Comparison of ENCODE assay signal across 30 cellular contexts in the genomic region with DNA sequence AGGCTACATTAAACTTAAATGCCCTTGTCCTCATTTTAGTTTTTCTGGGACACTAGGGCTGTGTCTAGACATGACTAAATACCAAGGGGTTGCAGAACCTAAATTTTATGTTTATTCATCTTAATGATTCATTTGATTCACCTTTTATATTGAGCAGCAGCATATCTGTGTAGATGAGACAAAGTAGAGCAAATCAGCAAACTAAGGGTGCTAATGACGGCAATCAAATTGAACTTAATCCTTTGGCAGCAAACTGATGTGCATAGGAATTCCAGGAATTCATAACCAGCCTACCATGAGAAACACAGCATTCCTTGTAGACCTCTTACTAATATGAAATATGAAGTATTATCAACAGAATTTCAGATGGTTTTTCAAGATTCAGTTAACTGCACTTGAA. TPM values are rescaled to one million over a fixed set of nuclear protein-coding genes. Genes with fewer than 3 reads are reported as not detected.
A peak's percentile ranks its signal among the peaks of the same experiment; 100 is the strongest.
DNase-seq lines count a peak whose midpoint lies in the region; TF ChIP-seq lines count a peak whose summit lies in the region.
"Had no signal": no experiment of that assay in that cellular context is flagged by ENCODE, and none has a peak within 500 bp of the region (broad histone marks: within the 10 kb centered on the region; RNA-seq: fewer than 3 reads in every experiment).

No MANE protein-coding gene starts in this region.

- TF ChIP-seq CTCF in MCF 10A (IDR thresholded peaks at IDR 0.05; ENCODE audit: unreplicated experiment), result no peak
- no peak for TF ChIP-seq CTCF in mammary epithelial cell (conservative IDR thresholded peaks at IDR 0.05 in 1 of 2, IDR thresholded peaks at IDR 0.05 in 1 of 2; ENCODE audit: extremely low read depth in 1 of 2, insufficient read depth in 1 of 2, low read depth in 1 of 2, low read length in 2 of 2)
- no peak for TF ChIP-seq CTCF in brain microvascular endothelial cell (IDR thresholded peaks at IDR 0.05; ENCODE audit: low read depth, low read length, missing control alignments)
- TF ChIP-seq CTCF in progenitor cell of endocrine pancreas (IDR thresholded peaks at IDR 0.05; ENCODE audit: unreplicated experiment), result no peak

- peaks cover 3% of the 10 kb centered on the region for H3K27me3 ChIP-seq in mammary epithelial cell (ENCODE audit: insufficient read depth, low read length)
- H3K27me3 ChIP-seq in brain microvascular endothelial cell (replicated peaks), result no peaks in the 10 kb centered on the region
- H3K27me3 ChIP-seq: dorsolateral prefrontal cortex, neural progenitor cell, right lobe of liver, upper lobe of right lung had no signal

- no peaks in the 10 kb centered on the region for H3K79me2 ChIP-seq in mammary epithelial cell (ENCODE audit: insufficient read depth, low read length)

- H4K20me1 ChIP-seq in mammary epithelial cell (ENCODE audit: insufficient read depth, low read length), result no peaks in the 10 kb centered on the region

- H3K9ac ChIP-seq in mammary epithelial cell (ENCODE audit: insufficient read depth, low read length), result no peak overlapping the region
- H3K9ac ChIP-seq: neural progenitor cell, SK-N-SH had no signal

- POLR2A ChIA-PET in MCF 10A (lab: Yijun Ruan, JAX), result no interaction called here

- WGBS in mammary epithelial cell (ENCODE audit: low coverage, missing lambda C conversion rate), result 0% methylated on average over 1 of the region's 1 CpG

- dilution Hi-C loops in mammary epithelial cell (cut with HindIII; ENCODE audit: low sequenced_read_pairs), result no loop called here

- no TSS peak for BruUV-seq in MCF 10A (replicated peaks; lab: Mats Ljungman, UMichigan)
- no TSS peak for BruUV-seq in mammary epithelial cell (replicated peaks; lab: Mats Ljungman, UMichigan)

- H3K4me1 Mint-ChIP-seq in MCF 10A (ENCODE audit: insufficient read depth, unreplicated experiment), result peaks cover 12% of the 10 kb centered on the region
- peaks cover 2% of the 10 kb centered on the region for H3K4me1 Mint-ChIP-seq in progenitor cell of endocrine pancreas (ENCODE audit: low read depth)
- H3K4me1 Mint-ChIP-seq: activated CD4-positive, alpha-beta memory T cell treated with anti-CD3 and anti-CD28 coated beads, Interleukin-2, amount 10 ng/mL, durations not matched to agents 7 days and 5 days; activated naive CD4-positive, alpha-beta T cell treated with anti-CD3 and anti-CD28 coated beads, Interleukin-2, amount 50 U/mL, for 24 hours; activated T-helper 17 cell treated with anti-CD3 and anti-CD28 coated beads, Interleukin-2, amount 50 U/mL, for 72 hours; neural progenitor cell had no signal

- H2AFZ ChIP-seq in mammary epithelial cell (ENCODE audit: low read depth, low read length), result no peak overlapping the region
- H2AFZ ChIP-seq: neural progenitor cell had no signal

- H3K27ac Mint-ChIP-seq in MCF 10A (ENCODE audit: low read depth, unreplicated experiment) (peak overlapping the region; percentile 26), progenitor cell of endocrine pancreas (no peak overlapping the region)
- H3K27ac Mint-ChIP-seq: activated CD4-positive, alpha-beta memory T cell treated with anti-CD3 and anti-CD28 coated beads, Interleukin-2, amount 10 ng/mL, durations not matched to agents 7 days and 5 days; activated naive CD4-positive, alpha-beta T cell treated with anti-CD3 and anti-CD28 coated beads, Interleukin-2, amount 50 U/mL, for 24 hours; activated T-helper 17 cell treated with anti-CD3 and anti-CD28 coated beads, Interleukin-2, amount 50 U/mL, for 72 hours; CD8-positive, alpha-beta T cell; neural progenitor cell; T-helper 1 cell treated with Interleukin-12 subunit alpha and Interleukin-12 subunit beta and Interleukin-4 antibody, amounts not matched to agents 30 μg/mL and 1 μg/mL, for 36 hours had no signal

- no peaks in the 10 kb centered on the region for H3K9me3 ChIP-seq in mammary epithelial cell (replicated peaks; ENCODE audit: insufficient read depth, low read length)
- H3K9me3 ChIP-seq: lower lobe of right lung, right lobe of liver, SK-N-SH, upper lobe of right lung had no signal

- CTCF ChIA-PET in MCF 10A (lab: Yijun Ruan, JAX), result no interaction called here
- CTCF ChIA-PET in mammary epithelial cell (lab: Charles Lee; ENCODE audit: low non-redundant PET), result no interaction called here

- H3K36me3 Mint-ChIP-seq in MCF 10A (ENCODE audit: insufficient read depth, unreplicated experiment) (no peaks in the 10 kb centered on the region), progenitor cell of endocrine pancreas (ENCODE audit: insufficient read depth) (no peaks in the 10 kb centered on the region)
- H3K36me3 Mint-ChIP-seq: activated naive CD4-positive, alpha-beta T cell treated with anti-CD3 and anti-CD28 coated beads, Interleukin-2, amount 50 U/mL, for 24 hours; CD8-positive, alpha-beta T cell; neural progenitor cell had no signal

- intact Hi-C loops in MCF 10A (cut with micrococcal nuclease) (no loop called here), mammary epithelial cell (cut with micrococcal nuclease) (no loop called here)

- H3K27ac ChIP-seq in mammary epithelial cell (ENCODE audit: insufficient read depth, low read depth, low read length), result no peak overlapping the region
- H3K27ac ChIP-seq in brain microvascular endothelial cell, result peak overlapping the region; percentile 40
- H3K27ac ChIP-seq: 22Rv1, dorsolateral prefrontal cortex, lower lobe of right lung, neural progenitor cell, right lobe of liver, upper lobe of right lung had no signal

- H3K4me3 Mint-ChIP-seq in MCF 10A (ENCODE audit: unreplicated experiment), result no peak overlapping the region
- no peak overlapping the region for H3K4me3 Mint-ChIP-seq in progenitor cell of endocrine pancreas (ENCODE audit: low read depth)
- H3K4me3 Mint-ChIP-seq: activated CD4-positive, alpha-beta memory T cell treated with anti-CD3 and anti-CD28 coated beads, Interleukin-2, amount 10 ng/mL, durations not matched to agents 7 days and 5 days; activated naive CD4-positive, alpha-beta T cell treated with anti-CD3 and anti-CD28 coated beads, Interleukin-2, amount 50 U/mL, for 24 hours; activated T-helper 17 cell treated with anti-CD3 and anti-CD28 coated beads, Interleukin-2, amount 50 U/mL, for 72 hours; CD8-positive, alpha-beta T cell; neural progenitor cell; T-helper 1 cell treated with Interleukin-12 subunit alpha and Interleukin-12 subunit beta and Interleukin-4 antibody, amounts not matched to agents 30 μg/mL and 1 μg/mL, for 36 hours had no signal

- H3K4me2 ChIP-seq in mammary epithelial cell (ENCODE audit: insufficient read depth, low read depth, low read length), result no peak overlapping the region
- H3K4me2 ChIP-seq: neural progenitor cell, SK-N-SH had no signal

- H3K9me3 Mint-ChIP-seq in MCF 10A (ENCODE audit: unreplicated experiment) (no peaks in the 10 kb centered on the region), progenitor cell of endocrine pancreas (ENCODE audit: low read depth) (no peaks in the 10 kb centered on the region)
- H3K9me3 Mint-ChIP-seq: activated CD4-positive, alpha-beta memory T cell treated with anti-CD3 and anti-CD28 coated beads, Interleukin-2, amount 10 ng/mL, durations not matched to agents 7 days and 5 days; activated T-helper 17 cell treated with anti-CD3 and anti-CD28 coated beads, Interleukin-2, amount 50 U/mL, for 72 hours; neural progenitor cell; T-helper 1 cell treated with Interleukin-12 subunit alpha and Interleukin-12 subunit beta and Interleukin-4 antibody, amounts not matched to agents 30 μg/mL and 1 μg/mL, for 36 hours had no signal

- no peaks in the 10 kb centered on the region for H3K4me1 ChIP-seq in mammary epithelial cell (ENCODE audit: insufficient read depth, low read length)
- H3K4me1 ChIP-seq: lower lobe of right lung, neural progenitor cell, right lobe of liver, upper lobe of right lung had no signal

- in situ Hi-C loops in mammary epithelial cell (cut with MboI; ENCODE audit: low sequenced_read_pairs in 2 of 2) (no loop called here), brain microvascular endothelial cell (cut with HindIII; ENCODE audit: low pct_ligation_motif_present, low sequenced_read_pairs) (no loop called here)

- peak; percentile 11 for DNase-seq in MCF 10A (ENCODE audit: unreplicated experiment)
- no peak for DNase-seq in mammary epithelial cell
- DNase-seq in brain microvascular endothelial cell, result peak; percentile 68
- DNase-seq in iris pigment epithelial cell (ENCODE audit: low read depth), result peak; percentile 72
- DNase-seq in dermis blood vessel endothelial cell, result no peak
- no peak for DNase-seq in OCI-M1 (lab: John Stamatoyannopoulos, UW)
- no peak for DNase-seq in NCI-H2227 treated with DMSO at 0.1 percent for 48 hours (lab: John Stamatoyannopoulos, UW)
- no peak for DNase-seq in progenitor cell of endocrine pancreas (ENCODE audit: low spot score, unreplicated experiment)
- DNase-seq: activated CD4-positive, alpha-beta memory T cell treated with anti-CD3 and anti-CD28 coated beads, Interleukin-2, amount 10 ng/mL, durations not matched to agents 7 days and 5 days; anterior cingulate cortex; CD8-positive, alpha-beta T cell; central memory CD4-positive, alpha-beta T cell; dorsolateral prefrontal cortex; head of caudate nucleus; kidney; lower lobe of right lung; NCI-H1092 treated with DMSO at 0.1 percent for 48 hours; NCI-H1930; posterior cingulate gyrus; right lobe of liver; RPMI8226; SK-N-SH; stimulated activated CD4-positive, alpha-beta T cell treated with anti-CD3 and anti-CD28 coated beads, Interleukin-12 subunit alpha, Interleukin-12 subunit beta, amount 100 ng/mL, for 4 hours; stimulated activated CD4-positive, alpha-beta T cell treated with anti-CD3 and anti-CD28 coated beads, Interleukin-4, amount 100 ng/mL, for 1 hour; upper lobe of right lung had no signal

- H3K36me3 ChIP-seq in mammary epithelial cell (ENCODE audit: insufficient read depth, low read length) (no peaks in the 10 kb centered on the region), brain microvascular endothelial cell (replicated peaks) (no peaks in the 10 kb centered on the region)
- H3K36me3 ChIP-seq: lower lobe of right lung, neural progenitor cell, right lobe of liver, upper lobe of right lung had no signal

- no peak overlapping the region for H3K4me3 ChIP-seq in mammary epithelial cell (replicated peaks in 1 of 3; ENCODE audit: insufficient read depth in 1 of 3, low read depth in 2 of 3, low read length in 3 of 3)
- no peak overlapping the region for H3K4me3 ChIP-seq in brain microvascular endothelial cell (ENCODE audit: low read depth, low read length)
- H3K4me3 ChIP-seq: dorsolateral prefrontal cortex, lower lobe of right lung, neural progenitor cell, right lobe of liver, upper lobe of right lung had no signal

- no peaks in the 10 kb centered on the region for H3K27me3 Mint-ChIP-seq in MCF 10A (ENCODE audit: insufficient read depth, unreplicated experiment)
- no peaks in the 10 kb centered on the region for H3K27me3 Mint-ChIP-seq in progenitor cell of endocrine pancreas
- H3K27me3 Mint-ChIP-seq: activated CD4-positive, alpha-beta memory T cell treated with anti-CD3 and anti-CD28 coated beads, Interleukin-2, amount 10 ng/mL, durations not matched to agents 7 days and 5 days; activated naive CD4-positive, alpha-beta T cell treated with anti-CD3 and anti-CD28 coated beads, Interleukin-2, amount 50 U/mL, for 24 hours; activated T-helper 17 cell treated with anti-CD3 and anti-CD28 coated beads, Interleukin-2, amount 50 U/mL, for 72 hours had no signal

RNA-seq across cellular contexts. Expression of gene EPHA5, which starts 25.1 kb away (rescaled TPM):
- 0.12 and 0.28 TPM in 2 replicates for total RNA-seq in MCF 10A (2022)
- not detected for total RNA-seq in mammary epithelial cell
- not detected for polyA plus RNA-seq in mammary epithelial cell
- not detected for polyA minus RNA-seq in mammary epithelial cell
- total RNA-seq in dermis blood vessel endothelial cell, result not detected in 2 replicates
- total RNA-seq in progenitor cell of endocrine pancreas, result 0.04 TPM in 1 of 2 replicates, not detected in the other
- total RNA-seq: activated CD4-positive, alpha-beta memory T cell treated with anti-CD3 and anti-CD28 coated beads, Interleukin-2, amount 10 ng/mL, durations not matched to agents 7 days and 5 days; activated T-helper 17 cell treated with anti-CD3 and anti-CD28 coated beads, Interleukin-2, amount 50 U/mL, for 72 hours; CD8-positive, alpha-beta T cell; right lobe of liver had no signal
- polyA plus RNA-seq: SK-N-SH had no signal

Comparison
In these comparisons a context has a peak if more than half of its experiments do, and no peak if none do; other contexts are left out.
1. DNase-seq: peak in MCF 10A (single experiment), brain microvascular endothelial cell (single experiment) and iris pigment epithelial cell (single experiment); none in mammary epithelial cell (single experiment), dermis blood vessel endothelial cell (single experiment), OCI-M1 (single experiment), NCI-H2227 treated with DMSO at 0.1 percent for 48 hours (single experiment) and progenitor cell of endocrine pancreas (single experiment).